12 cellular contexts compared by ENCODE assay signal in genomic region chr2:209936106-209936663, GRCh38.
A peak's percentile ranks its signal among the peaks of the same experiment; 100 is the strongest.
DNase-seq lines count a peak whose midpoint lies in the region; ATAC-seq, FAIRE-seq and TF ChIP-seq lines count a peak whose summit lies in the region.
"Had no signal": no experiment of that assay in that cellular context is flagged by ENCODE, and none has a peak within 500 bp of the region (broad histone marks: within the 10 kb centered on the region; RNA-seq: fewer than 3 reads in every experiment).

No MANE protein-coding gene starts in this region.

- H2AFZ ChIP-seq in HepG2 (ENCODE audit: low read length): no peak overlapping the region

- H3K27ac ChIP-seq in HepG2 (ENCODE audit: extremely low read length, insufficient read depth, low read length): no peak overlapping the region
- no peak overlapping the region for H3K27ac ChIP-seq in right lobe of liver

- TF ChIP-seq RAD21 in HepG2 (CRISPR knock-in tag; IDR thresholded peaks at IDR 0.05): no peak

- H3K9me3 ChIP-seq in HepG2 (ENCODE audit: low read length) (no peaks in the 10 kb centered on the region), right lobe of liver (no peaks in the 10 kb centered on the region)

- H3K9me3 Mint-ChIP-seq in type B pancreatic cell: no peaks in the 10 kb centered on the region
- H3K9me3 Mint-ChIP-seq: activated CD4-positive, alpha-beta T cell treated with anti-CD3 and anti-CD28 coated beads, Interleukin-2, amount 10 ng/mL, durations not matched to agents 24 days and 14 days; IgD-negative memory B cell had no signal

- peaks cover 2% of the 10 kb centered on the region for H3K27me3 Mint-ChIP-seq in type B pancreatic cell
- H3K27me3 Mint-ChIP-seq: IgD-negative memory B cell had no signal

- BruUV-seq in HepG2 (replicated peaks; lab: Mats Ljungman, UMichigan): no TSS peak

- TF ChIP-seq EP300 in HepG2 (IDR thresholded peaks at IDR 0.05; ENCODE audit: low read depth in 2 of 2, low read length in 2 of 2) (no peak), HepG2 (CRISPR knock-in tag; IDR thresholded peaks at IDR 0.05; ENCODE audit: borderline replicate concordance) (no peak)

- H3K79me2 ChIP-seq in HepG2 (ENCODE audit: insufficient read depth, low read length): no peaks in the 10 kb centered on the region

- POLR2A ChIA-PET in HepG2 (lab: Yijun Ruan, JAX): no interaction called here

- intact Hi-C loops in HepG2 (cut with micrococcal nuclease; ENCODE audit: unreplicated experiment) (no loop called here), right lobe of liver (cut with DNase I) (no loop called here), Right ventricle myocardium superior (cut with DNase I) (no loop called here)

- WGBS in HepG2 (ENCODE audit: low lambda C conversion rate): 29% methylated on average over 3 of the region's 3 CpGs
- 61% methylated on average over 3 of the region's 3 CpGs for WGBS in right lobe of liver (ENCODE audit: insufficient coverage, low coverage, low lambda C conversion rate, missing lambda C conversion rate)

- no peaks in the 10 kb centered on the region for H3K36me3 Mint-ChIP-seq in type B pancreatic cell
- H3K36me3 Mint-ChIP-seq: IgD-negative memory B cell had no signal

- TF ChIP-seq CTCF in HepG2 (CRISPR knock-in tag; IDR thresholded peaks at IDR 0.05) (peak; percentile 16; the same call in 1 of the 2 replicates), right lobe of liver (IDR thresholded peaks at IDR 0.05) (no peak), type B pancreatic cell (conservative IDR thresholded peaks at IDR 0.05) (peak; percentile 46)

- H3K36me3 ChIP-seq in HepG2 (replicated peaks in 1 of 2; ENCODE audit: control insufficient read depth in 1 of 2, insufficient read depth in 2 of 2, low read length in 2 of 2) (no peaks in the 10 kb centered on the region), right lobe of liver (no peaks in the 10 kb centered on the region)

- no peak overlapping the region for H3K4me3 Mint-ChIP-seq in type B pancreatic cell
- H3K4me3 Mint-ChIP-seq: activated CD4-positive, alpha-beta T cell treated with anti-CD3 and anti-CD28 coated beads, Interleukin-2, amount 10 ng/mL, durations not matched to agents 24 days and 14 days; IgD-negative memory B cell had no signal

- CTCF ChIA-PET in HepG2 (lab: Yijun Ruan, JAX; ENCODE audit: low intra/inter-chr PET ratio, low total read pairs): no interaction called here

- TF ChIP-seq POLR2A in HepG2 (IDR thresholded peaks at IDR 0.05; ENCODE audit: insufficient read depth in 1 of 2, low read depth in 2 of 2, low read length in 2 of 2) (no peak), right lobe of liver (IDR thresholded peaks at IDR 0.05) (no peak), erythroblast (IDR thresholded peaks at IDR 0.05; ENCODE audit: low read length) (no peak)

- no peaks in the 10 kb centered on the region for H4K20me1 ChIP-seq in HepG2 (ENCODE audit: insufficient read depth, low read length)

- no peak for DNase-seq in HepG2 (ENCODE audit: low spot score)
- no peak for DNase-seq in right lobe of liver
- DNase-seq in NCI-H446 treated with DMSO at 0.1 percent for 48 hours (lab: John Stamatoyannopoulos, UW): peak; percentile 1
- DNase-seq in erythroblast (lab: John Stamatoyannopoulos, UW): peak; percentile 1 to 22
- DNase-seq in type B pancreatic cell (ENCODE audit: extremely low spot score, unreplicated experiment): no peak
- DNase-seq in Right ventricle myocardium superior: no peak
- no peak for DNase-seq in GM03348 (ENCODE audit: low spot score)
- DNase-seq: activated CD4-positive, alpha-beta T cell treated with anti-CD3 and anti-CD28 coated beads, Interleukin-2, amount 10 ng/mL, durations not matched to agents 24 days and 14 days; activated naive CD4-positive, alpha-beta T cell; EL had no signal

- H3K4me1 ChIP-seq in HepG2 (ENCODE audit: insufficient read depth, low read length) (no peaks in the 10 kb centered on the region), right lobe of liver (no peaks in the 10 kb centered on the region)

- no peak for FAIRE-seq in HepG2 (lab: Jason Lieb, UNC)

- H3K9ac ChIP-seq in HepG2 (ENCODE audit: insufficient read depth, low read depth, low read length): no peak overlapping the region

- H3K27ac Mint-ChIP-seq in type B pancreatic cell: no peak overlapping the region
- H3K27ac Mint-ChIP-seq: activated CD4-positive, alpha-beta T cell treated with anti-CD3 and anti-CD28 coated beads, Interleukin-2, amount 10 ng/mL, durations not matched to agents 24 days and 14 days; IgD-negative memory B cell had no signal

- in situ Hi-C loops in HepG2 (cut with HindIII; ENCODE audit: extremely low pct_ligation_motif_present, low pct_unique_long_range_greater_than_20kb): no loop called here

- ATAC-seq in HepG2 (no peak), right lobe of liver (no peak), Right ventricle myocardium superior (ENCODE audit: poor library complexity) (no peak), HG03457 (IDR thresholded peaks at IDR 0.05; ENCODE audit: unreplicated experiment) (no peak)

- H3K4me3 ChIP-seq in HepG2 (replicated peaks in 1 of 3; ENCODE audit: insufficient read depth in 1 of 3, low read depth in 2 of 3, low read length in 3 of 3) (no peak overlapping the region), right lobe of liver (no peak overlapping the region)

- H3K27me3 ChIP-seq in HepG2 (ENCODE audit: control insufficient read depth in 1 of 2, insufficient read depth in 2 of 2, low read length in 2 of 2) (no peaks in the 10 kb centered on the region), right lobe of liver (no peaks in the 10 kb centered on the region)

- peaks cover 4% of the 10 kb centered on the region for H3K4me1 Mint-ChIP-seq in type B pancreatic cell (ENCODE audit: unreplicated experiment)
- H3K4me1 Mint-ChIP-seq: activated CD4-positive, alpha-beta T cell treated with anti-CD3 and anti-CD28 coated beads, Interleukin-2, amount 10 ng/mL, durations not matched to agents 24 days and 14 days; IgD-negative memory B cell had no signal

- no peak overlapping the region for H3K4me2 ChIP-seq in HepG2 (ENCODE audit: low read depth, low read length)

TF ChIP-seq in HepG2, 621 proteins besides CTCF, POLR2A, EP300 and RAD21:
- TF ChIP-seq STAG1 (CRISPR knock-in tag; IDR thresholded peaks at IDR 0.05) (peak; percentile 34), MIER2 (CRISPR knock-in tag; IDR thresholded peaks at IDR 0.05) (no peak)

Comparison
In these comparisons a context has a peak if more than half of its experiments do, and no peak if none do; other contexts are left out.
1. CTCF ChIP-seq: peak in HepG2 (single experiment) and type B pancreatic cell (single experiment); none in right lobe of liver (0 of 4).
2. DNase-seq: peak in NCI-H446 treated with DMSO at 0.1 percent for 48 hours (single experiment) and erythroblast (2 of 2); none in HepG2 (single experiment), right lobe of liver (0 of 3), type B pancreatic cell (single experiment), Right ventricle myocardium superior (single experiment) and GM03348 (single experiment).